Comparison of ENCODE assay signal across 9 cellular contexts in genomic region chr1:51575406-51576084, GRCh38. TPM values are rescaled to one million over a fixed set of nuclear protein-coding genes. Genes with fewer than 3 reads are reported as not detected.
DNase-seq lines count a peak whose midpoint lies in the region; ATAC-seq, FAIRE-seq and TF ChIP-seq lines count a peak whose summit lies in the region.
"Had no signal": no experiment of that assay in that cellular context is flagged by ENCODE, and none has a peak within 500 bp of the region (broad histone marks: within the 10 kb centered on the region; RNA-seq: fewer than 3 reads in every experiment).

No MANE protein-coding gene starts in this region.

- intact Hi-C loops in activated T-helper 2 cell treated with anti-CD3 and anti-CD28 coated beads, Interferon-gamma antibody, Interleukin-2, Interleukin-4, amounts not matched to agents 10 μg/mL and 5 μg/mL and 100 μg/mL, durations not matched to agents 14 hours and 24 hours and 36 hours (cut with micrococcal nuclease): no loop called here
- intact Hi-C loops in pancreas (cut with DNase I): no loop called here

- no peak for DNase-seq in T-helper 2 cell treated with Interferon-gamma antibody and Interleukin-4, amounts not matched to agents 5 μg/mL and 100 μg/mL, for 36 hours (ENCODE audit: low spot score)
- DNase-seq in T-helper 2 cell: no peak
- DNase-seq in LHCN-M2 (ENCODE audit: low read depth): peak; percentile 85
- DNase-seq in activated T-helper 2 cell treated with anti-CD3 and anti-CD28 coated beads, Interferon-gamma antibody, Interleukin-2, Interleukin-4, amounts not matched to agents 10 μg/mL and 5 μg/mL and 100 μg/mL, durations not matched to agents 14 hours and 24 hours and 36 hours (ENCODE audit: low spot score): no peak
- peak in 1 of 10 donors; percentile 1 for DNase-seq in naive thymus-derived CD8-positive, alpha-beta T cell
- DNase-seq in inferior parietal cortex (ENCODE audit: extremely low spot score): no peak
- DNase-seq in pancreas: no peak
- DNase-seq: NCI-H526 treated with DMSO at 0.1 percent for 48 hours had no signal

- no peak overlapping the region for H3K27ac ChIP-seq in pancreas

- no peaks in the 10 kb centered on the region for H3K9me3 ChIP-seq in pancreas

- no peaks in the 10 kb centered on the region for H3K4me1 ChIP-seq in pancreas

- peaks cover 3% of the 10 kb centered on the region for H3K27me3 Mint-ChIP-seq in T-helper 2 cell treated with Interferon-gamma antibody and Interleukin-4, amounts not matched to agents 5 μg/mL and 100 μg/mL, for 36 hours (ENCODE audit: low read depth)
- no peaks in the 10 kb centered on the region for H3K27me3 Mint-ChIP-seq in activated T-helper 2 cell treated with anti-CD3 and anti-CD28 coated beads, Interferon-gamma antibody, Interleukin-2, Interleukin-4, amounts not matched to agents 10 μg/mL and 5 μg/mL and 100 μg/mL, durations not matched to agents 14 hours and 24 hours and 36 hours (ENCODE audit: low read depth)
- H3K27me3 Mint-ChIP-seq in naive thymus-derived CD8-positive, alpha-beta T cell: peaks cover 0 to 1% (median 0%) of the 10 kb centered on the region in 5 donors

- H3K9me3 Mint-ChIP-seq in T-helper 2 cell treated with Interferon-gamma antibody and Interleukin-4, amounts not matched to agents 5 μg/mL and 100 μg/mL, for 36 hours: no peaks in the 10 kb centered on the region
- no peaks in the 10 kb centered on the region for H3K9me3 Mint-ChIP-seq in activated T-helper 2 cell treated with anti-CD3 and anti-CD28 coated beads, Interferon-gamma antibody, Interleukin-2, Interleukin-4, amounts not matched to agents 10 μg/mL and 5 μg/mL and 100 μg/mL, durations not matched to agents 14 hours and 24 hours and 36 hours
- no peaks in the 10 kb centered on the region for H3K9me3 Mint-ChIP-seq in naive thymus-derived CD8-positive, alpha-beta T cell

- no peaks in the 10 kb centered on the region for H3K36me3 ChIP-seq in pancreas

- 86 to 92% methylated on average over 8 of the region's 8 CpGs for WGBS in pancreas, 2 donors

- H3K4me3 Mint-ChIP-seq in T-helper 2 cell treated with Interferon-gamma antibody and Interleukin-4, amounts not matched to agents 5 μg/mL and 100 μg/mL, for 36 hours: peak overlapping the region; percentile 47
- H3K4me3 Mint-ChIP-seq in activated T-helper 2 cell treated with anti-CD3 and anti-CD28 coated beads, Interferon-gamma antibody, Interleukin-2, Interleukin-4, amounts not matched to agents 10 μg/mL and 5 μg/mL and 100 μg/mL, durations not matched to agents 14 hours and 24 hours and 36 hours (ENCODE audit: low read depth): no peak overlapping the region
- H3K4me3 Mint-ChIP-seq in naive thymus-derived CD8-positive, alpha-beta T cell: peak overlapping the region in 5 of 10 donors; percentile 0 to 30 (median 8)

- H3K4me3 ChIP-seq in pancreas: no peak overlapping the region

- no peak for TF ChIP-seq CTCF in pancreas (IDR thresholded peaks at IDR 0.05)

- no peaks in the 10 kb centered on the region for H3K27me3 ChIP-seq in pancreas

- ATAC-seq in naive thymus-derived CD8-positive, alpha-beta T cell: peak in 1 of 2 donors; percentile 25
- ATAC-seq in pancreas (no peak), GM19452 (IDR thresholded peaks at IDR 0.05; ENCODE audit: unreplicated experiment) (no peak)

- H3K27ac Mint-ChIP-seq in T-helper 2 cell treated with Interferon-gamma antibody and Interleukin-4, amounts not matched to agents 5 μg/mL and 100 μg/mL, for 36 hours: peak overlapping the region; percentile 72
- H3K27ac Mint-ChIP-seq in activated T-helper 2 cell treated with anti-CD3 and anti-CD28 coated beads, Interferon-gamma antibody, Interleukin-2, Interleukin-4, amounts not matched to agents 10 μg/mL and 5 μg/mL and 100 μg/mL, durations not matched to agents 14 hours and 24 hours and 36 hours: peak overlapping the region; percentile 7
- H3K27ac Mint-ChIP-seq in naive thymus-derived CD8-positive, alpha-beta T cell: peak overlapping the region in 9 of 10 donors; percentile 1 to 85 (median 57)

- H3K36me3 Mint-ChIP-seq in T-helper 2 cell treated with Interferon-gamma antibody and Interleukin-4, amounts not matched to agents 5 μg/mL and 100 μg/mL, for 36 hours (ENCODE audit: low read depth): no peaks in the 10 kb centered on the region
- H3K36me3 Mint-ChIP-seq in activated T-helper 2 cell treated with anti-CD3 and anti-CD28 coated beads, Interferon-gamma antibody, Interleukin-2, Interleukin-4, amounts not matched to agents 10 μg/mL and 5 μg/mL and 100 μg/mL, durations not matched to agents 14 hours and 24 hours and 36 hours (ENCODE audit: low read depth): peaks cover 4% of the 10 kb centered on the region
- H3K36me3 Mint-ChIP-seq in naive thymus-derived CD8-positive, alpha-beta T cell: no peaks in the 10 kb centered on the region

- no peak for FAIRE-seq in pancreas (lab: Jason Lieb, UNC)

- POLR2A ChIA-PET in naive thymus-derived CD8-positive, alpha-beta T cell (lab: Charles Lee): no interaction called here

- peaks cover 39% of the 10 kb centered on the region for H3K4me1 Mint-ChIP-seq in T-helper 2 cell treated with Interferon-gamma antibody and Interleukin-4, amounts not matched to agents 5 μg/mL and 100 μg/mL, for 36 hours (ENCODE audit: low read depth)
- H3K4me1 Mint-ChIP-seq in activated T-helper 2 cell treated with anti-CD3 and anti-CD28 coated beads, Interferon-gamma antibody, Interleukin-2, Interleukin-4, amounts not matched to agents 10 μg/mL and 5 μg/mL and 100 μg/mL, durations not matched to agents 14 hours and 24 hours and 36 hours (ENCODE audit: low read depth): peaks cover 41% of the 10 kb centered on the region
- peaks cover 22 to 63% (median 25%) of the 10 kb centered on the region in 4 donors for H3K4me1 Mint-ChIP-seq in naive thymus-derived CD8-positive, alpha-beta T cell

RNA-seq across cellular contexts. Expression of gene OSBPL9, which starts 41.3 kb away (rescaled TPM):
- total RNA-seq in LHCN-M2 (2014; rRNA removed): 32.4 and 35.1 TPM in 2 replicates
- polyA plus RNA-seq in LHCN-M2 (2012): 16.3 TPM
- total RNA-seq in activated T-helper 2 cell treated with anti-CD3 and anti-CD28 coated beads, Interferon-gamma antibody, Interleukin-2, Interleukin-4, amounts not matched to agents 10 μg/mL and 5 μg/mL and 100 μg/mL, durations not matched to agents 14 hours and 24 hours and 36 hours: 49.3 and 52.3 TPM in 2 replicates
- total RNA-seq in naive thymus-derived CD8-positive, alpha-beta T cell: 10 to 100 TPM; 56.9 to 58.2 TPM
- 10 to 100 TPM; 46.8 to 53.3 (median 47.4) TPM for polyA plus RNA-seq in naive thymus-derived CD8-positive, alpha-beta T cell
- total RNA-seq in pancreas: 10 to 100 TPM; 31.8 to 46.0 (median 35.6) TPM
- 10 to 100 TPM; 30.7 to 51.0 TPM for polyA plus RNA-seq in pancreas

RNA-seq across cellular contexts. Expression of gene EPS15, which starts 56.5 kb away (rescaled TPM):
- total RNA-seq in LHCN-M2 (2014; rRNA removed): 22.8 and 27.5 TPM in 2 replicates
- polyA plus RNA-seq in LHCN-M2 (2012): 11.8 TPM
- total RNA-seq in activated T-helper 2 cell treated with anti-CD3 and anti-CD28 coated beads, Interferon-gamma antibody, Interleukin-2, Interleukin-4, amounts not matched to agents 10 μg/mL and 5 μg/mL and 100 μg/mL, durations not matched to agents 14 hours and 24 hours and 36 hours: 50.1 and 54.1 TPM in 2 replicates
- 10 to 100 TPM; 48.8 to 53.8 TPM for total RNA-seq in naive thymus-derived CD8-positive, alpha-beta T cell
- polyA plus RNA-seq in naive thymus-derived CD8-positive, alpha-beta T cell: 10 to 100 TPM; 29.5 to 41.1 (median 30.0) TPM
- total RNA-seq in pancreas: 10 to 100 TPM; 23.4 to 42.0 (median 28.4) TPM
- 10 to 100 TPM in 1 of 2 donors, 1 to 10 TPM in 1; 9.9 to 15.6 TPM for polyA plus RNA-seq in pancreas

Comparison
In these comparisons a context has a peak if more than half of its experiments do, and no peak if none do; other contexts are left out.
1. H3K27ac Mint-ChIP-seq: peak in every context shown above with its lines; median percentile 72 in T-helper 2 cell treated with Interferon-gamma antibody and Interleukin-4, amounts not matched to agents 5 μg/mL and 100 μg/mL, for 36 hours; 57 in naive thymus-derived CD8-positive, alpha-beta T cell; 7 in activated T-helper 2 cell treated with anti-CD3 and anti-CD28 coated beads, Interferon-gamma antibody, Interleukin-2, Interleukin-4, amounts not matched to agents 10 μg/mL and 5 μg/mL and 100 μg/mL, durations not matched to agents 14 hours and 24 hours and 36 hours.